24 cellular contexts compared by ENCODE assay signal in genomic region chr4:82381235-82381634, GRCh38. TPM values are rescaled to one million over a fixed set of nuclear protein-coding genes. Genes with fewer than 3 reads are reported as not detected.
A peak's percentile ranks its signal among the peaks of the same experiment; 100 is the strongest.
DNase-seq lines count a peak whose midpoint lies in the region; ATAC-seq and TF ChIP-seq lines count a peak whose summit lies in the region.
"Had no signal": no experiment of that assay in that cellular context is flagged by ENCODE, and none has a peak within 500 bp of the region (broad histone marks: within the 10 kb centered on the region; RNA-seq: fewer than 3 reads in every experiment).

No MANE protein-coding gene starts in this region.

- H3K27ac ChIP-seq in endodermal cell (ENCODE audit: low read depth, low read length), result no peak overlapping the region
- H3K27ac ChIP-seq in skeletal muscle tissue (ENCODE audit: low read depth, low read length), result no peak overlapping the region
- H3K27ac ChIP-seq: 22Rv1, Peyer's patch had no signal

- no peak overlapping the region for H3K4me3 ChIP-seq in endodermal cell (ENCODE audit: low read length)
- peak overlapping the region in 2 of 3 donors; percentile 4 to 8 for H3K4me3 ChIP-seq in skeletal muscle tissue (ENCODE audit: low read length in 3 of 3)
- H3K4me3 ChIP-seq: GM12878, Peyer's patch had no signal

- H3K9me3 ChIP-seq in endodermal cell (ENCODE audit: control insufficient read depth, low read length) (peaks cover 22% of the 10 kb centered on the region), skeletal muscle tissue (ENCODE audit: control insufficient read depth in 3 of 3, low read length in 3 of 3) (no peaks in the 10 kb centered on the region)
- H3K9me3 ChIP-seq: Peyer's patch had no signal

- H3K4me3 Mint-ChIP-seq in endodermal cell, result no peak overlapping the region
- H3K4me3 Mint-ChIP-seq: B cell; CD4-positive, alpha-beta memory T cell had no signal

- no peak overlapping the region for H3K9ac ChIP-seq in endodermal cell (ENCODE audit: extremely low read depth, low read length, poor library complexity, severe bottlenecking)
- peak overlapping the region in 1 of 3 donors; percentile 68 for H3K9ac ChIP-seq in skeletal muscle tissue (ENCODE audit: low read depth in 1 of 3, low read length in 3 of 3)

- H3K36me3 Mint-ChIP-seq in endodermal cell (ENCODE audit: low read depth), result peaks cover 4% of the 10 kb centered on the region

- H3K4me1 Mint-ChIP-seq in endodermal cell, result peaks cover 3% of the 10 kb centered on the region

- H3K9me3 Mint-ChIP-seq in endodermal cell, result peaks cover 14% of the 10 kb centered on the region

- H3K27me3 Mint-ChIP-seq in endodermal cell (ENCODE audit: insufficient read depth), result peaks cover 12% of the 10 kb centered on the region
- H3K27me3 Mint-ChIP-seq: B cell had no signal

- intact Hi-C loops in left ventricle myocardium superior (cut with micrococcal nuclease), result no loop called here

- H3K36me3 ChIP-seq in endodermal cell (ENCODE audit: control insufficient read depth, insufficient read depth, low read length) (no peaks in the 10 kb centered on the region), skeletal muscle tissue (ENCODE audit: control insufficient read depth in 3 of 3, insufficient read depth in 3 of 3, low read length in 3 of 3) (no peaks in the 10 kb centered on the region)
- H3K36me3 ChIP-seq: Peyer's patch had no signal

- no peaks in the 10 kb centered on the region for H3K27me3 ChIP-seq in endodermal cell (ENCODE audit: control insufficient read depth, insufficient read depth, low read length, poor library complexity, severe bottlenecking)
- H3K27me3 ChIP-seq in skeletal muscle tissue (ENCODE audit: control insufficient read depth in 3 of 3, insufficient read depth in 3 of 3, low read length in 3 of 3), result no peaks in the 10 kb centered on the region
- H3K27me3 ChIP-seq: Peyer's patch had no signal

- 94% methylated on average over 3 of the region's 3 CpGs; no CpG with 5 or more reads in 1 of the 2 experiments for WGBS in endodermal cell (ENCODE audit: insufficient coverage in 1 of 2, insufficient read length in 1 of 2), 2 experiments

- no peaks in the 10 kb centered on the region for H3K4me1 ChIP-seq in endodermal cell (ENCODE audit: control insufficient read depth, insufficient read depth, low read length)
- H3K4me1 ChIP-seq in skeletal muscle tissue (ENCODE audit: control insufficient read depth in 3 of 3, insufficient read depth in 3 of 3, low read length in 3 of 3), result peaks cover 13 to 17% (median 16%) of the 10 kb centered on the region in 3 donors

- peak; percentile 31 for ATAC-seq in left ventricle myocardium superior
- ATAC-seq in GM18861 (IDR thresholded peaks at IDR 0.05; ENCODE audit: unreplicated experiment), result no peak
- ATAC-seq in GM18858 (IDR thresholded peaks at IDR 0.05; ENCODE audit: unreplicated experiment), result no peak
- ATAC-seq: GM12878, SK-N-SH treated with all-trans-retinoic acid at 6 μM for 48 hours had no signal

- DNase-seq in DMS53 (lab: John Stamatoyannopoulos, UW), result peak; percentile 6
- no peak for DNase-seq in DMS53 treated with DMSO at 0.1 percent for 48 hours (lab: John Stamatoyannopoulos, UW; ENCODE audit: unreplicated experiment)
- DNase-seq in endodermal cell, result peak; percentile 54
- DNase-seq in left ventricle myocardium superior, result no peak
- DNase-seq in hypothalamus (lab: John Stamatoyannopoulos, UW), result no peak
- DNase-seq: CD4-positive, alpha-beta memory T cell; DMS153; EL; H7; NCI-H1105 treated with DMSO at 0.1 percent for 48 hours; NCI-H1694 treated with DMSO at 0.1 percent for 48 hours; NCI-H2107; NCI-H510A; NCI-H748 treated with DMSO at 0.1 percent for 48 hours; NK-92 treated with Interleukin-12 subunit alpha and Interleukin-12 subunit beta, amount 100 ng/mL, for 24 hours; Peyer's patch; SHP77 had no signal

- no peak for TF ChIP-seq CTCF in endodermal cell (conservative IDR thresholded peaks at IDR 0.05)

- no peak overlapping the region for H3K27ac Mint-ChIP-seq in endodermal cell
- H3K27ac Mint-ChIP-seq: B cell had no signal

RNA-seq across cellular contexts. Expression of gene HNRNPD, which starts 7.4 kb away (rescaled TPM):
- total RNA-seq in endodermal cell (100 to 1,000 TPM; 462 to 562 TPM), left ventricle myocardium superior (113 TPM), skeletal muscle tissue (51.7 TPM)
- 407 TPM for polyA plus RNA-seq in endodermal cell (2013, experiment 1 of 2)
- 365 TPM for polyA plus RNA-seq in endodermal cell (2013, experiment 2 of 2)

RNA-seq across cellular contexts. Expression of gene HNRNPDL, which starts 49.0 kb away (rescaled TPM):
- 100 to 1,000 TPM; 368 to 383 TPM for total RNA-seq in endodermal cell
- 443 TPM for polyA plus RNA-seq in endodermal cell (2013, experiment 1 of 2)
- polyA plus RNA-seq in endodermal cell (2013, experiment 2 of 2), result 434 TPM
- 120 TPM for total RNA-seq in left ventricle myocardium superior
- 123 TPM for total RNA-seq in skeletal muscle tissue

RNA-seq across cellular contexts. Expression of gene ENOPH1, which starts 49.2 kb away (rescaled TPM):
- total RNA-seq in endodermal cell (10 to 100 TPM; 47.1 to 57.3 TPM), left ventricle myocardium superior (14.5 TPM), skeletal muscle tissue (16.7 TPM)
- polyA plus RNA-seq in endodermal cell (2013, experiment 1 of 2), result 53.9 TPM
- polyA plus RNA-seq in endodermal cell (2013, experiment 2 of 2), result 50.4 TPM

Comparison
In these comparisons a context has a peak if more than half of its experiments do, and no peak if none do; other contexts are left out.
1. DNase-seq: peak in DMS53 (single experiment) and endodermal cell (single experiment); none in DMS53 treated with DMSO at 0.1 percent for 48 hours (single experiment), left ventricle myocardium superior (single experiment) and hypothalamus (0 of 51).